1 cellular context compared by ENCODE assay signal in genomic region chr2:177282787-177283533, GRCh38.
TF ChIP-seq lines count a peak whose summit lies in the region.

No MANE protein-coding gene starts in this region.

TF ChIP-seq in GM12878, 131 proteins besides CTCF, POLR2A, EP300 and RAD21 (continued from another document):
- no peak for TF ChIP-seq E2F8 (IDR thresholded peaks at IDR 0.05; ENCODE audit: low read depth, partially characterized antibody)
